In the genomic region with DNA sequence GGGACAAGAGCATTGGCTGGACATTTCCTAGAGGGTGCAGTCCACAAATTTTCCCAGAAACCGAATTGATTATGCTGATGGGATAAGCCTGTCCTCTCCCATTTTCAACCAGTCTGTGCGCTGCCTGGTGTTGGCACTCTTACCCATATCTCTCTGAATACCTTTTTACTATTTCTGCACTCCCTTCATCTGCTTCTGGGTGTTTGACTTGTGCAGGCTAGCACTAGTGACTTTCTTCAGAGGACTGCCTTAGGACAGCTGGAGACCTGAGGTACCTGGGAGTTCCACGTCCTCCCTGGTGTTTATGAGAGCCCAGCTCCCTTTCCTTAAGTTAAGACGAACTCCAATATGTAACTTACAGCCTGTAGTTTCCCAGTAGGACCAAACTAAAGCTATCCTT, we compare ENCODE assay signal across 20 cellular contexts. TPM values are rescaled to one million over a fixed set of nuclear protein-coding genes. Genes with fewer than 3 reads are reported as not detected.
DNase-seq lines count a peak whose midpoint lies in the region; ATAC-seq, FAIRE-seq and TF ChIP-seq lines count a peak whose summit lies in the region.
"Had no signal": no experiment of that assay in that cellular context is flagged by ENCODE, and none has a peak within 500 bp of the region (broad histone marks: within the 10 kb centered on the region; RNA-seq: fewer than 3 reads in every experiment).

No MANE protein-coding gene starts in this region.

- no peak overlapping the region for H3K4me2 ChIP-seq in astrocyte (ENCODE audit: low read length)

- no peak overlapping the region for H3K4me3 ChIP-seq in astrocyte (ENCODE audit: insufficient read depth, low read depth, low read length)
- peak overlapping the region; percentile 32 for H3K4me3 ChIP-seq in left ventricle myocardium inferior
- no peak overlapping the region for H3K4me3 ChIP-seq in rectal smooth muscle tissue (ENCODE audit: low read length)
- no peak overlapping the region for H3K4me3 ChIP-seq in prostate gland
- H3K4me3 ChIP-seq: mucosa of descending colon, upper lobe of left lung had no signal

- no peak for ATAC-seq in GM18861 (IDR thresholded peaks at IDR 0.05; ENCODE audit: unreplicated experiment)
- ATAC-seq in effector memory CD8-positive, alpha-beta T cell (replicated peaks), result no peak
- ATAC-seq: activated CD8-positive, alpha-beta T cell treated with anti-CD3 and anti-CD28 coated beads, Interleukin-2, amount 10 ng/mL, durations not matched to agents 7 days and 5 days; activated T-cell treated with anti-CD3 and anti-CD28 coated beads, Interleukin-2, amount 50 U/mL, for 72 hours; mucosa of descending colon had no signal

- no peaks in the 10 kb centered on the region for H3K27me3 Mint-ChIP-seq in astrocyte (ENCODE audit: low read depth, unreplicated experiment)
- no peaks in the 10 kb centered on the region for H3K27me3 Mint-ChIP-seq in effector memory CD8-positive, alpha-beta T cell
- H3K27me3 Mint-ChIP-seq: activated B cell treated with CpG ODN at 0.5 μM for 24 hours had no signal

- H3K4me1 ChIP-seq in astrocyte (ENCODE audit: insufficient read depth, low read length) (peaks cover 29% of the 10 kb centered on the region), left ventricle myocardium inferior (peaks cover 77% of the 10 kb centered on the region), rectal smooth muscle tissue (ENCODE audit: control insufficient read depth, insufficient read depth, low read length) (peaks cover 14% of the 10 kb centered on the region), prostate gland (replicated peaks) (peaks cover 5% of the 10 kb centered on the region)

- no peak for FAIRE-seq in astrocyte (lab: Jason Lieb, UNC)
- FAIRE-seq: GM18507 had no signal

- H3K27me3 ChIP-seq in astrocyte (ENCODE audit: insufficient read depth, low read length) (no peaks in the 10 kb centered on the region), left ventricle myocardium inferior (ENCODE audit: low read depth) (no peaks in the 10 kb centered on the region), rectal smooth muscle tissue (ENCODE audit: control insufficient read depth, insufficient read depth, low read length) (no peaks in the 10 kb centered on the region), prostate gland (replicated peaks; ENCODE audit: insufficient read depth) (no peaks in the 10 kb centered on the region)
- H3K27me3 ChIP-seq: upper lobe of left lung had no signal

- WGBS in prostate gland, result 75% methylated on average over 4 of the region's 4 CpGs

- H3K36me3 ChIP-seq in astrocyte (ENCODE audit: insufficient read depth, low read length) (no peaks in the 10 kb centered on the region), left ventricle myocardium inferior (no peaks in the 10 kb centered on the region), rectal smooth muscle tissue (ENCODE audit: control insufficient read depth, insufficient read depth, low read length) (no peaks in the 10 kb centered on the region), prostate gland (no peaks in the 10 kb centered on the region)
- H3K36me3 ChIP-seq: upper lobe of left lung had no signal

- in situ Hi-C loops in Caki2 (cut with HindIII; ENCODE audit: low pct_unique_long_range_greater_than_20kb, low sequenced_read_pairs), result no loop called here

- no peaks in the 10 kb centered on the region for H4K20me1 ChIP-seq in astrocyte (ENCODE audit: insufficient read depth, low read length)

- no peak overlapping the region for H2AFZ ChIP-seq in astrocyte (ENCODE audit: low read depth, low read length)
- H2AFZ ChIP-seq: parathyroid adenoma had no signal

- H3K27ac Mint-ChIP-seq in astrocyte (ENCODE audit: unreplicated experiment), result peak overlapping the region; percentile 84
- no peak overlapping the region for H3K27ac Mint-ChIP-seq in effector memory CD8-positive, alpha-beta T cell
- H3K27ac Mint-ChIP-seq: activated B cell treated with CpG ODN at 0.5 μM for 24 hours; activated CD8-positive, alpha-beta T cell treated with anti-CD3 and anti-CD28 coated beads, Interleukin-2, amount 10 ng/mL, durations not matched to agents 7 days and 5 days; activated naive CD8-positive, alpha-beta T cell treated with anti-CD3 and anti-CD28 coated beads for 36 hours; activated T-cell treated with anti-CD3 and anti-CD28 coated beads, Interleukin-2, amount 50 U/mL, for 72 hours had no signal

- no peak overlapping the region for H3K9ac ChIP-seq in astrocyte (ENCODE audit: low read length)
- H3K9ac ChIP-seq in rectal smooth muscle tissue (ENCODE audit: low read length), result no peak overlapping the region
- H3K9ac ChIP-seq: parathyroid adenoma had no signal

- no peak overlapping the region for H3K27ac ChIP-seq in astrocyte (ENCODE audit: low read depth, low read length)
- H3K27ac ChIP-seq in left ventricle myocardium inferior (replicated peaks), result peak overlapping the region; percentile 69
- peak overlapping the region; percentile 42 for H3K27ac ChIP-seq in rectal smooth muscle tissue (ENCODE audit: low read depth, low read length)
- H3K27ac ChIP-seq in prostate gland, result no peak overlapping the region
- H3K27ac ChIP-seq: parathyroid adenoma had no signal

- peaks cover 50% of the 10 kb centered on the region for H3K4me1 Mint-ChIP-seq in astrocyte (ENCODE audit: low read depth, unreplicated experiment)
- H3K4me1 Mint-ChIP-seq in effector memory CD8-positive, alpha-beta T cell (ENCODE audit: low read depth in 2 of 2), result no peaks in the 10 kb centered on the region
- H3K4me1 Mint-ChIP-seq: activated B cell treated with CpG ODN at 0.5 μM for 24 hours; activated naive CD8-positive, alpha-beta T cell treated with anti-CD3 and anti-CD28 coated beads for 36 hours had no signal

- peaks cover 85% of the 10 kb centered on the region for H3K79me2 ChIP-seq in astrocyte (ENCODE audit: insufficient read depth, low read length)
- H3K79me2 ChIP-seq: parathyroid adenoma had no signal

- no peak for TF ChIP-seq POLR2A in prostate gland (IDR thresholded peaks at IDR 0.05)

- no peaks in the 10 kb centered on the region for H3K9me3 ChIP-seq in astrocyte (ENCODE audit: insufficient read depth, low read depth, low read length)
- no peaks in the 10 kb centered on the region for H3K9me3 ChIP-seq in left ventricle myocardium inferior (replicated peaks)
- H3K9me3 ChIP-seq in prostate gland, result no peaks in the 10 kb centered on the region
- H3K9me3 ChIP-seq: mucosa of descending colon, upper lobe of left lung had no signal

- no peaks in the 10 kb centered on the region for H3K36me3 Mint-ChIP-seq in astrocyte (ENCODE audit: low read depth, unreplicated experiment)
- no peaks in the 10 kb centered on the region for H3K36me3 Mint-ChIP-seq in effector memory CD8-positive, alpha-beta T cell (ENCODE audit: insufficient read depth)
- H3K36me3 Mint-ChIP-seq: activated naive CD8-positive, alpha-beta T cell treated with anti-CD3 and anti-CD28 coated beads for 36 hours had no signal

- TF ChIP-seq CTCF in astrocyte (IDR thresholded peaks at IDR 0.05; ENCODE audit: insufficient read depth, low read depth, low read length), result no peak
- no peak for TF ChIP-seq CTCF in left ventricle myocardium inferior (IDR thresholded peaks at IDR 0.05; ENCODE audit: borderline replicate concordance)
- TF ChIP-seq CTCF in prostate gland (IDR thresholded peaks at IDR 0.05), result no peak

- H3K9me3 Mint-ChIP-seq in astrocyte (ENCODE audit: unreplicated experiment), result peaks cover 2% of the 10 kb centered on the region
- H3K9me3 Mint-ChIP-seq in effector memory CD8-positive, alpha-beta T cell, result peaks cover 0 to 3% of the 10 kb centered on the region in 2 donors
- H3K9me3 Mint-ChIP-seq: activated naive CD8-positive, alpha-beta T cell treated with anti-CD3 and anti-CD28 coated beads for 36 hours; activated T-cell treated with anti-CD3 and anti-CD28 coated beads, Interleukin-2, amount 50 U/mL, for 72 hours had no signal

- no peak overlapping the region for H3K4me3 Mint-ChIP-seq in astrocyte (ENCODE audit: unreplicated experiment)
- no peak overlapping the region for H3K4me3 Mint-ChIP-seq in effector memory CD8-positive, alpha-beta T cell
- H3K4me3 Mint-ChIP-seq: activated B cell treated with CpG ODN at 0.5 μM for 24 hours; activated CD8-positive, alpha-beta T cell treated with anti-CD3 and anti-CD28 coated beads, Interleukin-2, amount 10 ng/mL, durations not matched to agents 7 days and 5 days; activated naive CD8-positive, alpha-beta T cell treated with anti-CD3 and anti-CD28 coated beads for 36 hours; activated T-cell treated with anti-CD3 and anti-CD28 coated beads, Interleukin-2, amount 50 U/mL, for 72 hours had no signal

- DNase-seq in Caki2 (ENCODE audit: low read depth) (peak; percentile 61), astrocyte (ENCODE audit: low read depth) (no peak), left ventricle myocardium inferior (no peak), NCI-H2196 (lab: John Stamatoyannopoulos, UW; ENCODE audit: unreplicated experiment) (no peak), prostate gland (ENCODE audit: low spot score) (no peak)
- DNase-seq in effector memory CD8-positive, alpha-beta T cell, result no peak
- DNase-seq: activated B cell treated with CpG ODN at 0.5 μM for 24 hours; activated CD8-positive, alpha-beta T cell treated with anti-CD3 and anti-CD28 coated beads, Interleukin-2, amount 10 ng/mL, durations not matched to agents 7 days and 5 days; activated naive CD8-positive, alpha-beta T cell treated with anti-CD3 and anti-CD28 coated beads for 36 hours; activated T-cell treated with anti-CD3 and anti-CD28 coated beads, Interleukin-2, amount 50 U/mL, for 72 hours; kidney glomerular epithelial cell; MM.1S; mucosa of descending colon; NCI-H1694; SIG-M5; upper lobe of left lung had no signal

- intact Hi-C loops in left ventricle myocardium inferior (cut with micrococcal nuclease) (no loop called here), prostate gland (cut with DNase I) (loop anchor here (5.0 kb wide), 1 partner anchor 49 kb away; a partner anchor contains a TSS)

RNA-seq across cellular contexts. Expression of a gene that starts 50.2 kb away (rescaled TPM):
- 8.9 and 15.0 TPM in 2 replicates for total RNA-seq in Caki2 (2014; rRNA removed; shearing (Covaris generic); ENCODE audit: low replicate concordance)
- total RNA-seq in astrocyte (32.3 and 33.0 TPM in 2 replicates), left ventricle myocardium inferior (25.3 TPM), prostate gland (10 to 100 TPM; 31.7 to 45.1 TPM)

Comparison
In these comparisons a context has a peak if more than half of its experiments do, and no peak if none do; other contexts are left out.
1. H3K27ac ChIP-seq: peak in left ventricle myocardium inferior (single experiment) and rectal smooth muscle tissue (single experiment); none in astrocyte (single experiment) and prostate gland (0 of 2).